ENCODE assay signal across 10 cellular contexts in genomic region chr9:71279188-71279739, GRCh38.
"Had no signal": no experiment of that assay in that cellular context is flagged by ENCODE, and none has a peak within 500 bp of the region (broad histone marks: within the 10 kb centered on the region; RNA-seq: fewer than 3 reads in every experiment).

No MANE protein-coding gene starts in this region.

- H3K27ac Mint-ChIP-seq: HFFc6, IgD-negative memory B cell had no signal

- H3K36me3 Mint-ChIP-seq: IgD-negative memory B cell had no signal

- H3K9ac ChIP-seq: GM23248, KMS-11 had no signal

- H3K27me3 Mint-ChIP-seq: IgD-negative memory B cell had no signal

- ATAC-seq: HCT116 had no signal

- H3K27ac ChIP-seq: GM23248, KMS-11 had no signal

- H3K4me3 Mint-ChIP-seq: HFFc6, IgD-negative memory B cell had no signal

- H3K36me3 ChIP-seq: HAP-1 had no signal

- H3K4me3 ChIP-seq: GM23248, HAP-1 had no signal

- H3K4me1 Mint-ChIP-seq: IgD-negative memory B cell had no signal

- H3K9me3 ChIP-seq: HAP-1 had no signal

- H3K4me2 ChIP-seq: KMS-11 had no signal

- H2AFZ ChIP-seq: GM23248 had no signal

- H3K9me3 Mint-ChIP-seq: HFFc6, IgD-negative memory B cell had no signal

- DNase-seq: GM23248, GOT3, H7, HFFc6, Karpas-422, KBM-7 had no signal
